In the genomic region with DNA sequence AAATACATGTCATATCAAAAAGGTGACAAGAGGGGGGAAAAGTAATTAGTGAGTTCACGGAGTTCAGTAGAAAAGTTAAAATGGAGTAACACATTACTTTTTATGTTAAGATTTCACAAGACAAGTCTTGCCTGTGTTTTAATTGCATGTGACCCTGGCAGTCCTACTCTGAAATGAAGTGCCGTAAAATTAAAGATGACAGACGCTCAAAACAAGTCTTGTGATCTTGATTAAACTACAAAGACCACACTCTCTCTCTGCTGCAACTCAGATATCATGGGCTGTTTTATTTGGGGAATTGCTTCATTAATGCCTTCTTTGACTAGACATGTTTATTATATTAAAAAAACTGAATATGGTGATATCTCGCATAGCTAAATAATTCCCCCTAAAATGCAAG, we compare ENCODE assay signal across 22 cellular contexts.
DNase-seq lines count a peak whose midpoint lies in the region; ATAC-seq lines count a peak whose summit lies in the region.
"Had no signal": no experiment of that assay in that cellular context is flagged by ENCODE, and none has a peak within 500 bp of the region (broad histone marks: within the 10 kb centered on the region; RNA-seq: fewer than 3 reads in every experiment).

No MANE protein-coding gene starts in this region.

- peaks cover 0 to 2% of the 10 kb centered on the region in 2 donors for H3K4me1 ChIP-seq in aorta (ENCODE audit: control insufficient read depth in 1 of 2, insufficient read depth in 2 of 2, low read length in 2 of 2)
- H3K4me1 ChIP-seq: A549; BLaER1 treated with 17β-estradiol and CSF1 and Interleukin-3, amounts not matched to agents 10 nM and 100 nM had no signal

- ATAC-seq in HG03354 (IDR thresholded peaks at IDR 0.05; ENCODE audit: poor library complexity, severe bottlenecking, unreplicated experiment) = no peak
- no peak for ATAC-seq in aorta (ENCODE audit: low FRiP score)
- ATAC-seq: A549; CD8-positive, alpha-beta T cell; GM12878 had no signal

- no peaks in the 10 kb centered on the region for H3K36me3 ChIP-seq in aorta (ENCODE audit: control insufficient read depth in 1 of 2, insufficient read depth in 2 of 2, low read length in 1 of 2)
- H3K36me3 ChIP-seq: BLaER1 treated with 17β-estradiol and CSF1 and Interleukin-3, amounts not matched to agents 10 nM and 100 nM had no signal

- no peaks in the 10 kb centered on the region for H3K27me3 ChIP-seq in aorta (ENCODE audit: control insufficient read depth in 1 of 2, insufficient read depth in 2 of 2, low read length in 1 of 2)
- H3K27me3 ChIP-seq: BLaER1 treated with 17β-estradiol and CSF1 and Interleukin-3, amounts not matched to agents 10 nM and 100 nM had no signal

- no peak overlapping the region for H3K4me3 ChIP-seq in aorta (ENCODE audit: low read length in 2 of 2)
- H3K4me3 ChIP-seq: A549; BLaER1 treated with 17β-estradiol and CSF1 and Interleukin-3, amounts not matched to agents 10 nM and 100 nM; GM12878 had no signal

- H3K27ac ChIP-seq in aorta (ENCODE audit: low read depth in 1 of 2, low read length in 2 of 2) = no peak overlapping the region
- H3K27ac ChIP-seq: 22Rv1; A549; BLaER1 treated with 17β-estradiol and CSF1 and Interleukin-3, amounts not matched to agents 10 nM and 100 nM; C4-2B had no signal

- peak; percentile 27 for DNase-seq in COLO829 (ENCODE audit: low spot score)
- DNase-seq in epidermal melanocyte (ENCODE audit: insufficient read length, low spot score) = peak; percentile 36
- DNase-seq in foreskin melanocyte = peak; percentile 61
- no peak for DNase-seq in NCI-H2107 treated with DMSO at 0.1 percent for 48 hours (lab: John Stamatoyannopoulos, UW; ENCODE audit: unreplicated experiment)
- DNase-seq in aorta = no peak
- DNase-seq: AML-193; CD4-positive, alpha-beta T cell; CD8-positive, alpha-beta T cell; COR-L47; DMS 273 treated with DMSO at 0.1 percent for 48 hours; DMS153; DMS53; DMS79; DND-41; EL; GDM1 had no signal

- intact Hi-C loops in aorta (cut with DNase I) = no loop called here

- no peaks in the 10 kb centered on the region for H3K9me3 ChIP-seq in aorta (ENCODE audit: control insufficient read depth, low read length)
- H3K9me3 ChIP-seq: A549; BLaER1 treated with 17β-estradiol and CSF1 and Interleukin-3, amounts not matched to agents 10 nM and 100 nM had no signal

- WGBS in aorta, 2 donors = 95 to 96% methylated on average over 4 of the region's 4 CpGs

Comparison
In these comparisons a context has a peak if more than half of its experiments do, and no peak if none do; other contexts are left out.
1. DNase-seq: peak in COLO829 (single experiment), epidermal melanocyte (single experiment) and foreskin melanocyte (single experiment); none in NCI-H2107 treated with DMSO at 0.1 percent for 48 hours (single experiment) and aorta (0 of 2).